In the genomic region with DNA sequence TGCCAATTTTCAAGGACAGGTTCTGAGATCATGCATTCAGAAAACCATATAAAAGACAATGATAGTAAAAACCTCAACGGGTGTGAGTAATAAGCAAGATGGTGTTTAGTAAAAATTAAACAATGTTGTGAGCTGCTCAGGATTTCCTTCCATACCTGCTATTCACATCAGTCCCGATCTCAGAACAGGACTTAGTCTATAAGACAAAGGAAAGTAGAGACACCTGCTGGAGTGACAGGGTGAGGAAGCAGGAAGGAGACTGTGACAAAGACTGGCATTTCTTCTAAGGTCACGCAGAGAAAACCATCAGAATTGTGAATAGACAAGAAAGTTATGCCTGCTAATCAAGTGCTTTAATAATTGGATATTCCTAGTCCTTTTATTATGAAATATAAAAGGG, we compare ENCODE assay signal across 1 cellular context.
TF ChIP-seq lines count a peak whose summit lies in the region.

No MANE protein-coding gene starts in this region.

TF ChIP-seq in WTC11, 78 proteins besides CTCF, POLR2A, EP300 and RAD21 (continued from another document):
- TF ChIP-seq, protein P1, sequence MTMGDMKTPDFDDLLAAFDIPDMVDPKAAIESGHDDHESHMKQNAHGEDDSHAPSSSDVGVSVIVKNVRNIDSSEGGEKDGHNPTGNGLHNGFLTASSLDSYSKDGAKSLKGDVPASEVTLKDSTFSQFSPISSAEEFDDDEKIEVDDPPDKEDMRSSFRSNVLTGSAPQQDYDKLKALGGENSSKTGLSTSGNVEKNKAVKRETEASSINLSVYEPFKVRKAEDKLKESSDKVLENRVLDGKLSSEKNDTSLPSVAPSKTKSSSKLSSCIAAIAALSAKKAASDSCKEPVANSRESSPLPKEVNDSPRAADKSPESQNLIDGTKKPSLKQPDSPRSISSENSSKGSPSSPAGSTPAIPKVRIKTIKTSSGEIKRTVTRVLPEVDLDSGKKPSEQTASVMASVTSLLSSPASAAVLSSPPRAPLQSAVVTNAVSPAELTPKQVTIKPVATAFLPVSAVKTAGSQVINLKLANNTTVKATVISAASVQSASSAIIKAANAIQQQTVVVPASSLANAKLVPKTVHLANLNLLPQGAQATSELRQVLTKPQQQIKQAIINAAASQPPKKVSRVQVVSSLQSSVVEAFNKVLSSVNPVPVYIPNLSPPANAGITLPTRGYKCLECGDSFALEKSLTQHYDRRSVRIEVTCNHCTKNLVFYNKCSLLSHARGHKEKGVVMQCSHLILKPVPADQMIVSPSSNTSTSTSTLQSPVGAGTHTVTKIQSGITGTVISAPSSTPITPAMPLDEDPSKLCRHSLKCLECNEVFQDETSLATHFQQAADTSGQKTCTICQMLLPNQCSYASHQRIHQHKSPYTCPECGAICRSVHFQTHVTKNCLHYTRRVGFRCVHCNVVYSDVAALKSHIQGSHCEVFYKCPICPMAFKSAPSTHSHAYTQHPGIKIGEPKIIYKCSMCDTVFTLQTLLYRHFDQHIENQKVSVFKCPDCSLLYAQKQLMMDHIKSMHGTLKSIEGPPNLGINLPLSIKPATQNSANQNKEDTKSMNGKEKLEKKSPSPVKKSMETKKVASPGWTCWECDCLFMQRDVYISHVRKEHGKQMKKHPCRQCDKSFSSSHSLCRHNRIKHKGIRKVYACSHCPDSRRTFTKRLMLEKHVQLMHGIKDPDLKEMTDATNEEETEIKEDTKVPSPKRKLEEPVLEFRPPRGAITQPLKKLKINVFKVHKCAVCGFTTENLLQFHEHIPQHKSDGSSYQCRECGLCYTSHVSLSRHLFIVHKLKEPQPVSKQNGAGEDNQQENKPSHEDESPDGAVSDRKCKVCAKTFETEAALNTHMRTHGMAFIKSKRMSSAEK (CRISPR knock-in tag; IDR thresholded peaks at IDR 0.05; ENCODE audit: borderline replicate concordance): no peak
- TF ChIP-seq, protein P2, sequence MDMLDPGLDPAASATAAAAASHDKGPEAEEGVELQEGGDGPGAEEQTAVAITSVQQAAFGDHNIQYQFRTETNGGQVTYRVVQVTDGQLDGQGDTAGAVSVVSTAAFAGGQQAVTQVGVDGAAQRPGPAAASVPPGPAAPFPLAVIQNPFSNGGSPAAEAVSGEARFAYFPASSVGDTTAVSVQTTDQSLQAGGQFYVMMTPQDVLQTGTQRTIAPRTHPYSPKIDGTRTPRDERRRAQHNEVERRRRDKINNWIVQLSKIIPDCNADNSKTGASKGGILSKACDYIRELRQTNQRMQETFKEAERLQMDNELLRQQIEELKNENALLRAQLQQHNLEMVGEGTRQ (CRISPR knock-in tag; IDR thresholded peaks at IDR 0.05): no peak
- TF ChIP-seq TEAD1 (CRISPR knock-in tag; IDR thresholded peaks at IDR 0.05): no peak
